Comparison of ENCODE assay signal across 1 cellular context in the genomic region with DNA sequence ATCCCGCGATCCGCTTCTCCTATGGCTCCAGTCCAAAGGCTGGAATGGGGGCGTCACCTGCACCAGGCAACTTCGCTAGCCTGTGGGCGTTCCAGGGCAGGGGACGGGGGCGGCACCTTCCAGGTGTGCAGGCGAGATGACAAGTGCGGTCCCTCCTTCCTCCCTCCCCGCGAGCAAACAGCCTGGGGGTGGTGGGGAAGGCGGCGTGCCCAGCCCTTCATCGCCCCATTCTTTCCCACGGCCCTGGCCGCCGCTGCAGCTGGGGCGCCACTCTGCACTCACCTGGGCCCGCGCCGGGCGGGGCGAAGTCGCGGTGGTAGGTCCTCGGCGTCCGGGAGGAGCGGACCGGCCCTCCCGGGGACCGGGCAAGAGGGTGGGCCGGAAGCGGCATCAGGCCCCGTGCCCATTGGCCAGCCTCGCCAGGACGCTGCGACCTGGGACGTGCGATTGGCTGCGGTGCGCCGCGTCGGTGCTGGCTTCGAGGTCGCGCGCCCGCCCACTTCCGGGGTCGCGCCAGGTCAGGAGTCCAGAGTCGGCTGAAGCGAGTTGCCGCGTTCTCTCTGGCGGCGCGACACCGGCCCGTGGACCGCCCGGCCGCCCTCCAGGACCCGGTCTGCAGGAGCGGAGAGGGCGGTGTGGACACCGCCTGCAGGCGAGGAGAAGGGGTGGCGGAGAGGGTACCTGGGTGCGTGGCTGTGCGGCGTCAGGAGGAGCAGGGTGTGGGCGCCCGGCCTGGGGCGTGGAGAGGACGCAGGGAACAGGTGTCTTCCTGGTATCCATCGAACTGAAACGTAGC.
TF ChIP-seq lines count a peak whose summit lies in the region.

Gene TECPR1 (minus strand): TSS at position 389 of the 796 bp plus-strand sequence. CDS start 6,086 bp downstream, outside the sequence.

TF ChIP-seq in HepG2, 621 proteins besides CTCF, POLR2A, EP300 and RAD21 (continued from another document and continues in another):
- 0 out of 2 replicates have a peak, but pooled peaks have one; percentile 22 for TF ChIP-seq HMGXB3 (CRISPR knock-in tag; IDR thresholded peaks at IDR 0.05; ENCODE audit: borderline replicate concordance)
- TF ChIP-seq, protein P1, sequence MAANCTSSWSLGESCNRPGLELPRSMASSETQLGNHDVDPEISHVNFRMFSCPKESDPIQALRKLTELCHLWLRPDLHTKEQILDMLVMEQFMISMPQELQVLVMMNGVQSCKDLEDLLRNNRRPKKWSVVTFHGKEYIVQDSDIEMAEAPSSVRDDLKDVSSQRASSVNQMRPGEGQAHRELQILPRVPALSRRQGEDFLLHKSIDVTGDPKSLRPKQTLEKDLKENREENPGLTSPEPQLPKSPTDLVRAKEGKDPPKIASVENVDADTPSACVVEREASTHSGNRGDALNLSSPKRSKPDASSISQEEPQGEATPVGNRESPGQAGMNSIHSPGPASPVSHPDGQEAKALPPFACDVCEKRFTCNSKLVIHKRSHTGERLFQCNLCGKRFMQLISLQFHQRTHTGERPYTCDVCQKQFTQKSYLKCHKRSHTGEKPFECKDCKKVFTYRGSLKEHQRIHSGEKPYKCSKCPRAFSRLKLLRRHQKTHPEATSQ (CRISPR knock-in tag; IDR thresholded peaks at IDR 0.05; ENCODE audit: borderline replicate concordance): no peak
- peak; percentile 53; the same call in 1 of the 2 replicates for TF ChIP-seq POGK (CRISPR knock-in tag; conservative IDR thresholded peaks at IDR 0.05)
- no peak for TF ChIP-seq JUN (CRISPR knock-in tag; IDR thresholded peaks at IDR 0.05)
- TF ChIP-seq ZBTB7A (CRISPR knock-in tag; IDR thresholded peaks at IDR 0.05): peak; percentile 35; the same call in 1 of the 2 replicates
- no peak for TF ChIP-seq ZNF10 (CRISPR knock-in tag; IDR thresholded peaks at IDR 0.05; ENCODE audit: borderline replicate concordance, low read depth)
- TF ChIP-seq ZNF569 (CRISPR knock-in tag; IDR thresholded peaks at IDR 0.05; ENCODE audit: borderline replicate concordance): no peak
- TF ChIP-seq ZNF264 (CRISPR knock-in tag; IDR thresholded peaks at IDR 0.05): no peak
- TF ChIP-seq ZNF512 (CRISPR knock-in tag; IDR thresholded peaks at IDR 0.05): no peak
- no peak for TF ChIP-seq SRF (IDR thresholded peaks at IDR 0.05; ENCODE audit: low read depth, low read length)
- TF ChIP-seq ARID2 (CRISPR knock-in tag; IDR thresholded peaks at IDR 0.05; ENCODE audit: borderline replicate concordance): no peak
- no peak for TF ChIP-seq ZNF101 (CRISPR knock-in tag; IDR thresholded peaks at IDR 0.05; ENCODE audit: borderline replicate concordance, low read depth)
- no peak for TF ChIP-seq ZNF382 (CRISPR knock-in tag; IDR thresholded peaks at IDR 0.05; ENCODE audit: borderline replicate concordance)
- no peak for TF ChIP-seq ZSCAN30 (CRISPR knock-in tag; IDR thresholded peaks at IDR 0.05)
- TF ChIP-seq ELK4 (CRISPR knock-in tag; IDR thresholded peaks at IDR 0.05; ENCODE audit: borderline replicate concordance): peak; percentile 52; the same call in 1 of the 2 replicates
- peak; percentile 42; the same call in 1 of the 2 replicates for TF ChIP-seq SOX5 (CRISPR knock-in tag; IDR thresholded peaks at IDR 0.05; ENCODE audit: borderline replicate concordance)
- TF ChIP-seq TAF15 (IDR thresholded peaks at IDR 0.05; ENCODE audit: low read depth, low read length, poor library complexity, severe bottlenecking): no peak
- peak; percentile 58 for TF ChIP-seq HDAC2 (CRISPR knock-in tag; IDR thresholded peaks at IDR 0.05)
- TF ChIP-seq EED (CRISPR knock-in tag; IDR thresholded peaks at IDR 0.05): peak; percentile 69; the same call in 1 of the 2 replicates
- TF ChIP-seq ZFP36L1 (CRISPR knock-in tag; IDR thresholded peaks at IDR 0.05): no peak
- TF ChIP-seq ARNT (IDR thresholded peaks at IDR 0.05): no peak
- TF ChIP-seq TCF7L2 (IDR thresholded peaks at IDR 0.05; ENCODE audit: low read depth, low read length): no peak
- no peak for TF ChIP-seq ZNF383 (CRISPR knock-in tag; IDR thresholded peaks at IDR 0.05; ENCODE audit: borderline replicate concordance)
- no peak for TF ChIP-seq RAD51 (IDR thresholded peaks at IDR 0.05; ENCODE audit: borderline replicate concordance)
- TF ChIP-seq HBP1 (CRISPR knock-in tag; IDR thresholded peaks at IDR 0.05; ENCODE audit: low read depth): peak; percentile 66
- no peak for TF ChIP-seq REST (IDR thresholded peaks at IDR 0.05; ENCODE audit: borderline replicate concordance in 1 of 2, low read depth in 1 of 2, low read length in 2 of 2)
- TF ChIP-seq ZFP36L2 (CRISPR knock-in tag; IDR thresholded peaks at IDR 0.05): no peak
- peak; percentile 83; the same call in 1 of the 2 replicates for TF ChIP-seq ZNF563 (CRISPR knock-in tag; IDR thresholded peaks at IDR 0.05)
- TF ChIP-seq ZNF331 (CRISPR knock-in tag; IDR thresholded peaks at IDR 0.05): peak; percentile 44; the same call in 1 of the 2 replicates
- TF ChIP-seq ARNT2 (CRISPR knock-in tag; IDR thresholded peaks at IDR 0.05; ENCODE audit: low read depth): peak; percentile 84; the same call in 1 of the 2 replicates
- TF ChIP-seq, protein P2, sequence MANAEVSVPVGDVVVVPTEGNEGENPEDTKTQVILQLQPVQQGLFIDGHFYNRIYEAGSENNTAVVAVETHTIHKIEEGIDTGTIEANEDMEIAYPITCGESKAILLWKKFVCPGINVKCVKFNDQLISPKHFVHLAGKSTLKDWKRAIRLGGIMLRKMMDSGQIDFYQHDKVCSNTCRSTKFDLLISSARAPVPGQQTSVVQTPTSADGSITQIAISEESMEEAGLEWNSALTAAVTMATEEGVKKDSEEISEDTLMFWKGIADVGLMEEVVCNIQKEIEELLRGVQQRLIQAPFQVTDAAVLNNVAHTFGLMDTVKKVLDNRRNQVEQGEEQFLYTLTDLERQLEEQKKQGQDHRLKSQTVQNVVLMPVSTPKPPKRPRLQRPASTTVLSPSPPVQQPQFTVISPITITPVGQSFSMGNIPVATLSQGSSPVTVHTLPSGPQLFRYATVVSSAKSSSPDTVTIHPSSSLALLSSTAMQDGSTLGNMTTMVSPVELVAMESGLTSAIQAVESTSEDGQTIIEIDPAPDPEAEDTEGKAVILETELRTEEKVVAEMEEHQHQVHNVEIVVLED (CRISPR knock-in tag; IDR thresholded peaks at IDR 0.05; ENCODE audit: borderline replicate concordance): peak; percentile 91
- no peak for TF ChIP-seq ZNF703 (CRISPR knock-in tag; IDR thresholded peaks at IDR 0.05; ENCODE audit: borderline replicate concordance)
- no peak; the same call in 1 of the 2 replicates for TF ChIP-seq ZNF782 (CRISPR knock-in tag; IDR thresholded peaks at IDR 0.05; ENCODE audit: borderline replicate concordance)
- no peak for TF ChIP-seq FOSL1 (CRISPR knock-in tag; IDR thresholded peaks at IDR 0.05; ENCODE audit: borderline replicate concordance)
- no peak for TF ChIP-seq ATM (IDR thresholded peaks at IDR 0.05; ENCODE audit: borderline replicate concordance)
- TF ChIP-seq RFXAP (CRISPR knock-in tag; IDR thresholded peaks at IDR 0.05; ENCODE audit: borderline replicate concordance): peak; percentile 89
- TF ChIP-seq ZNF274 (CRISPR knock-in tag; IDR thresholded peaks at IDR 0.05): peak; percentile 56; the same call in 1 of the 2 replicates
